In the genomic region with DNA sequence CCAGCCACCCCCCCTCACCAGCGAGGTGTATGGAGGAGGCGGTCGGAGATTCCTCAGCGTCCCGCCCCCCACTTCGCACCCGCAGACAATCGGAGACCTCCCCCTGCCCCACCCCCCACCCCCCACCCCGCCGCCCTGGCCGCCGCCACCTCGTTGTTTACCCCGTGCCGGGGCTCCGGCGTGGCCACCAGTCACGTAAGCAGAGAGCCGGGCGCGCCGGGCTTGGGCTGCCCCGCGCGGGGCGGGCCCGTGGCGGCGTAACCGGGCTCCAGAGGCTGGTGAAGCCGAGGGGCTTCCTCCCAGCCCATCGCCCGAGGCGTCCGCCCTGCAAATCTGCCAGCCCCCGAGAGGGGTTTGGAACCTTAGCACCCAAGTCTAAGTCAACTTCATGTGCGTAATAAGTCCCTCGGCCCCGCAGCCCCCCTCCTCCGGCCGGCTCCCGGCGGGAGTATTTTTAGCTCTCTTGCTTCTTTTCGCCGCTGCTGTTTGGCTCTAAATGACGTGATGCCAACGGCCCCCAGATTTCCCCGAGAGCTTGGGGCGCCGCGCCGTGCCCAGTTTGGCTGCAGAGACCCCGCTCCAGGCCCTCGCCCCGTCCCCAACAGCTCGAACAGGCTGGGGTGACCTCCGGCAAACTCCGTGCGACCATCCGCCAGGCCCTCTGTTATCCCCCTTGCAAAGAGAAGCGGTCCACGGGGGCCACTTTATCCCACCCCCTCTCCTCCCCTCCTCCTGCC, we compare ENCODE assay signal across 8 cellular contexts. TPM values are rescaled to one million over a fixed set of nuclear protein-coding genes. Genes with fewer than 3 reads are reported as not detected.
A peak's percentile ranks its signal among the peaks of the same experiment; 100 is the strongest.
DNase-seq lines count a peak whose midpoint lies in the region; ATAC-seq and TF ChIP-seq lines count a peak whose summit lies in the region.

No MANE protein-coding gene starts in this region.

- intact Hi-C loops in Right ventricle myocardium superior (cut with DNase I) = loop anchor here (5.0 kb wide), 2 partner anchors 67 to 68 kb away; no protein-coding TSS in a partner anchor

- H3K4me3 ChIP-seq in GM08714 (ENCODE audit: low read length) = peak overlapping the region; percentile 67

- peak overlapping the region; percentile 86 to 98 for H3K27ac Mint-ChIP-seq in activated naive CD4-positive, alpha-beta T cell treated with anti-CD3 and anti-CD28 coated beads, Interleukin-2, amount 50 U/mL, for 72 hours
- peak overlapping the region; percentile 88 for H3K27ac Mint-ChIP-seq in osteocyte (ENCODE audit: unreplicated experiment)

- peak in 1 of 2 donors; percentile 29 for ATAC-seq in activated naive CD4-positive, alpha-beta T cell treated with anti-CD3 and anti-CD28 coated beads, Interleukin-2, amount 50 U/mL, for 72 hours
- ATAC-seq in Right ventricle myocardium superior (ENCODE audit: poor library complexity) = peak; percentile 51
- no peak for ATAC-seq in HG02840 (IDR thresholded peaks at IDR 0.05; ENCODE audit: low FRiP score, unreplicated experiment)

- no peaks in the 10 kb centered on the region for H3K9me3 Mint-ChIP-seq in activated naive CD4-positive, alpha-beta T cell treated with anti-CD3 and anti-CD28 coated beads, Interleukin-2, amount 50 U/mL, for 72 hours
- no peaks in the 10 kb centered on the region for H3K9me3 Mint-ChIP-seq in osteocyte (ENCODE audit: unreplicated experiment)

- H3K27me3 Mint-ChIP-seq in osteocyte (ENCODE audit: unreplicated experiment) = no peaks in the 10 kb centered on the region

- DNase-seq in NCI-H748 treated with DMSO at 0.1 percent for 48 hours (lab: John Stamatoyannopoulos, UW) (peak; percentile 22), Right ventricle myocardium superior (peak; percentile 75), osteocyte (ENCODE audit: extremely low spot score, unreplicated experiment) (no peak), iPS-NIHi7 (ENCODE audit: extremely low spot score) (no peak), Ammon's horn (ENCODE audit: low spot score) (no peak)
- peak in 1 of 2 donors; percentile 58 for DNase-seq in activated naive CD4-positive, alpha-beta T cell treated with anti-CD3 and anti-CD28 coated beads, Interleukin-2, amount 50 U/mL, for 72 hours (ENCODE audit: low spot score in 2 of 2)

- peak overlapping the region; percentile 98 for H3K4me3 Mint-ChIP-seq in osteocyte (ENCODE audit: unreplicated experiment)

- TF ChIP-seq CTCF in osteocyte (IDR thresholded peaks at IDR 0.05) = no peak

- peaks cover 6 to 28% of the 10 kb centered on the region in 2 donors for H3K36me3 Mint-ChIP-seq in activated naive CD4-positive, alpha-beta T cell treated with anti-CD3 and anti-CD28 coated beads, Interleukin-2, amount 50 U/mL, for 72 hours
- no peaks in the 10 kb centered on the region for H3K36me3 Mint-ChIP-seq in osteocyte (ENCODE audit: unreplicated experiment)

- peaks cover 37% of the 10 kb centered on the region for H3K4me1 Mint-ChIP-seq in osteocyte (ENCODE audit: unreplicated experiment)

RNA-seq across cellular contexts. Expression of a gene that starts 2.7 kb away (rescaled TPM):
- 10 to 100 TPM; 16.2 to 69.6 TPM for total RNA-seq in activated naive CD4-positive, alpha-beta T cell treated with anti-CD3 and anti-CD28 coated beads, Interleukin-2, amount 50 U/mL, for 72 hours
- total RNA-seq in Right ventricle myocardium superior (75.2 TPM), osteocyte (31.9 and 32.2 TPM in 2 replicates)

Comparison
In these comparisons a context has a peak if more than half of its experiments do, and no peak if none do; other contexts are left out.
1. DNase-seq: peak in NCI-H748 treated with DMSO at 0.1 percent for 48 hours (single experiment) and Right ventricle myocardium superior (single experiment); none in osteocyte (single experiment), iPS-NIHi7 (single experiment) and Ammon's horn (single experiment).